Comparison of ENCODE assay signal across 1 cellular context in genomic region chr6:11625302-11625701, GRCh38.
TF ChIP-seq lines count a peak whose summit lies in the region.

No MANE protein-coding gene starts in this region.

TF ChIP-seq in K562, 482 proteins besides CTCF, POLR2A, EP300 and RAD21 (continued from another document):
- TF ChIP-seq REST (CRISPR knock-in tag; IDR thresholded peaks at IDR 0.05; ENCODE audit: low read depth) (no peak), RNF219 (CRISPR knock-in tag; IDR thresholded peaks at IDR 0.05) (no peak), CEBPB (tag; IDR thresholded peaks at IDR 0.05) (no peak), CCNT2 (IDR thresholded peaks at IDR 0.05; ENCODE audit: borderline replicate concordance, extremely low read depth, insufficient read length, low read depth, low read length) (no peak), RBM22 (IDR thresholded peaks at IDR 0.05; ENCODE audit: low read depth, low read length, poor library complexity, severe bottlenecking) (no peak), POLR2H (tag; IDR thresholded peaks at IDR 0.05; ENCODE audit: low read depth) (no peak), PREB (CRISPR knock-in tag; IDR thresholded peaks at IDR 0.05) (no peak), IRF1 (CRISPR knock-in tag; IDR thresholded peaks at IDR 0.05; ENCODE audit: borderline replicate concordance) (no peak), JUN (IDR thresholded peaks at IDR 0.05; ENCODE audit: borderline replicate concordance, low read depth, low read length) (no peak), JUN (CRISPR knock-in tag; IDR thresholded peaks at IDR 0.05; ENCODE audit: borderline replicate concordance) (no peak), NBN (IDR thresholded peaks at IDR 0.05; ENCODE audit: low read depth) (no peak)
